ENCODE assay signal across 8 cellular contexts in the genomic region with DNA sequence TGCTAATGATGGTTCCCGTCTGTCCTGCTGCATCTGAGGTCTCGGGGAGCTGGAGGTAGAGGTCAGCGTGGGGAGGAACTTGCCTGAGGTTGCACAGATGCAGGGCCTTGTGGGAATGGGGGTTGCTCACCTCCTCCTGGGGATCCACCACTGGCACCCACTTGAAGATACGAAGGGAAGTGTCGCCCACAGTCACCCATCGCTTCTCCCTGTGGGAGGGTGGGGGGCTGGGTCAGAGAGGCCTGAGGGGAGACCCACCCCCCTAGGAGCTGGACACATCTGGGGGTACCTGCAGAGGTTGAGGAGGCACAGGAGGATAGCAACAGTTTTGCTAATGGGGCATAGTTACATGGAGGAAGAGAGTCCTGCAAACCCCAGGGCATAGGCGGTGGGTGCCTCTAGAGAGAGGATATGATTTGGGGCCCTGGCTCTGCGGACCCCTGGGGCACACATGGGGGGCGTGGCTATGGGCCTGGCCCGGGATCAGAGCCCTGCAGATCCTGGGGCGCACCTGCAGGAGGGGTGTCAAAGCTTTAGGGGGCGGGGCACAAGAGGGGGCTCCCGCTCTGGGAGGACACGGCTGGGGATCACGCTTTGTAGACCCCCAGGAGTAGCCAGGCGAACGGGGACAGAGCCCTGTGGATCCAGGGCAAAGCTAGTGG. TPM values are rescaled to one million over a fixed set of nuclear protein-coding genes. Genes with fewer than 3 reads are reported as not detected.
DNase-seq lines count a peak whose midpoint lies in the region; ATAC-seq, FAIRE-seq and TF ChIP-seq lines count a peak whose summit lies in the region.

No MANE protein-coding gene starts in this region.

- H3K4me3 Mint-ChIP-seq in astrocyte (ENCODE audit: unreplicated experiment): peak overlapping the region; percentile 88

- peaks cover 43% of the 10 kb centered on the region for H3K79me2 ChIP-seq in SK-N-SH (ENCODE audit: insufficient read depth)
- peaks cover 20% of the 10 kb centered on the region for H3K79me2 ChIP-seq in astrocyte (ENCODE audit: insufficient read depth, low read length)

- peak overlapping the region; percentile 98 for H3K4me2 ChIP-seq in SK-N-SH
- H3K4me2 ChIP-seq in astrocyte (ENCODE audit: low read length): peak overlapping the region; percentile 99

- H3K9ac ChIP-seq in SK-N-SH (peak overlapping the region; percentile 91), HUES48 (ENCODE audit: low read depth, low read length) (peak overlapping the region; percentile 63), astrocyte (ENCODE audit: low read length) (peak overlapping the region; percentile 94)

- H3K27me3 ChIP-seq in SK-N-SH (ENCODE audit: insufficient read depth): no peaks in the 10 kb centered on the region
- H3K27me3 ChIP-seq in HUES48 (ENCODE audit: control insufficient read depth, insufficient read depth, low read length): peaks cover 14% of the 10 kb centered on the region
- H3K27me3 ChIP-seq in astrocyte (ENCODE audit: insufficient read depth, low read length): no peaks in the 10 kb centered on the region
- H3K27me3 ChIP-seq in left lung: no peaks in the 10 kb centered on the region
- H3K27me3 ChIP-seq in thyroid gland: no peaks in the 10 kb centered on the region

- no peak for TF ChIP-seq RAD21 in SK-N-SH (IDR thresholded peaks at IDR 0.05; ENCODE audit: low read length)

- 27% methylated on average over 7 of the region's 17 CpGs for WGBS in SK-N-SH (ENCODE audit: low lambda C conversion rate)
- 21 to 30% methylated on average over 8 to 13 of the region's 17 CpGs for WGBS in thyroid gland, 2 donors

- peaks cover 9% of the 10 kb centered on the region for H3K36me3 Mint-ChIP-seq in astrocyte (ENCODE audit: low read depth, unreplicated experiment)

- peak overlapping the region; percentile 62 for H3K27ac Mint-ChIP-seq in astrocyte (ENCODE audit: unreplicated experiment)

- TF ChIP-seq EP300 in SK-N-SH (IDR thresholded peaks at IDR 0.05; ENCODE audit: borderline replicate concordance in 1 of 2, low read depth in 1 of 2, low read length in 1 of 2): no peak

- POLR2A ChIA-PET in SK-N-SH (lab: Yijun Ruan, JAX): interaction anchor here (0.6 to 1.1 kb wide), 5 partner anchors 9 to 115 kb away, joined by 3 to 5 read pairs (median 3); no protein-coding TSS in a partner anchor

- no peaks in the 10 kb centered on the region for H3K27me3 Mint-ChIP-seq in astrocyte (ENCODE audit: low read depth, unreplicated experiment)

- H3K27ac ChIP-seq in SK-N-SH (ENCODE audit: low read depth in 2 of 2, low read length in 1 of 2) (peak overlapping the region; percentile 71 to 77; a peak in 3 of 4 replicates), HUES48 (ENCODE audit: low read depth, low read length) (no peak overlapping the region), astrocyte (ENCODE audit: low read depth, low read length) (peak overlapping the region; percentile 62), left lung (peak overlapping the region; percentile 85 to 93), thyroid gland (peak overlapping the region; percentile 88 to 90 (median 90))

- DNase-seq in SK-N-SH (peak; percentile 63), astrocyte (ENCODE audit: low read depth) (no peak), left lung (peak; percentile 35 to 76), thyroid gland (peak; percentile 10 to 26), NCI-H524 treated with DMSO at 0.1 percent for 48 hours (lab: John Stamatoyannopoulos, UW) (no peak)

- peaks cover 31% of the 10 kb centered on the region for H3F3A ChIP-seq in SK-N-SH (replicated peaks; ENCODE audit: insufficient read depth)

- ATAC-seq in SK-N-SH treated with all-trans-retinoic acid at 6 μM for 48 hours (no peak), left lung (no peak), HG03039 (IDR thresholded peaks at IDR 0.05; ENCODE audit: unreplicated experiment) (no peak)

- 0 out of 2 replicates have a peak overlapping the region, but pooled peaks have one; percentile 65 for H2AFZ ChIP-seq in SK-N-SH (ENCODE audit: low read depth)
- peak overlapping the region; percentile 93 for H2AFZ ChIP-seq in astrocyte (ENCODE audit: low read depth, low read length)

- no peaks in the 10 kb centered on the region for H3K9me2 ChIP-seq in SK-N-SH

- H3K4me1 ChIP-seq in SK-N-SH (ENCODE audit: control insufficient read depth in 1 of 2, insufficient read depth in 2 of 2, low read depth in 1 of 2, low read length in 1 of 2): peaks cover 12 to 29% of the 10 kb centered on the region in 2 experiments; a peak in 3 of 4 replicates
- peaks cover 8% of the 10 kb centered on the region for H3K4me1 ChIP-seq in HUES48 (ENCODE audit: control insufficient read depth, insufficient read depth, low read length)
- peaks cover 33% of the 10 kb centered on the region for H3K4me1 ChIP-seq in astrocyte (ENCODE audit: insufficient read depth, low read length)
- H3K4me1 ChIP-seq in left lung: peaks cover 22 to 48% of the 10 kb centered on the region in 2 donors
- H3K4me1 ChIP-seq in thyroid gland: peaks cover 17 to 47% of the 10 kb centered on the region in 2 donors

- H3K36me3 ChIP-seq in SK-N-SH (replicated peaks in 1 of 2; ENCODE audit: control insufficient read depth in 1 of 2, insufficient read depth in 2 of 2, low read length in 1 of 2): peaks cover 12 to 34% of the 10 kb centered on the region in 2 experiments
- peaks cover 6% of the 10 kb centered on the region; the same call in 1 of the 2 replicates for H3K36me3 ChIP-seq in HUES48 (ENCODE audit: control insufficient read depth, insufficient read depth, low read length)
- H3K36me3 ChIP-seq in astrocyte (ENCODE audit: insufficient read depth, low read length): peaks cover 5% of the 10 kb centered on the region
- peaks cover 0 to 34% of the 10 kb centered on the region in 2 donors for H3K36me3 ChIP-seq in left lung
- H3K36me3 ChIP-seq in thyroid gland: no peaks in the 10 kb centered on the region

- H3K4me1 Mint-ChIP-seq in astrocyte (ENCODE audit: low read depth, unreplicated experiment): peaks cover 18% of the 10 kb centered on the region

- CTCF ChIA-PET in SK-N-SH (lab: Yijun Ruan, JAX): interaction anchor here (1.0 to 3.9 kb wide), 4 partner anchors 9 to 49 kb away, joined by 3 to 14 read pairs (median 8); no protein-coding TSS in a partner anchor

- no peak for TF ChIP-seq CTCF in SK-N-SH (IDR thresholded peaks at IDR 0.05)
- no peak for TF ChIP-seq CTCF in astrocyte (IDR thresholded peaks at IDR 0.05; ENCODE audit: insufficient read depth, low read depth, low read length)
- TF ChIP-seq CTCF in left lung (IDR thresholded peaks at IDR 0.05): no peak
- no peak for TF ChIP-seq CTCF in thyroid gland (IDR thresholded peaks at IDR 0.05)

- FAIRE-seq in astrocyte (lab: Jason Lieb, UNC): no peak

- H3K4me3 ChIP-seq in SK-N-SH (ENCODE audit: low read depth in 2 of 2, low read length in 1 of 2) (peak overlapping the region; percentile 75 to 88), HUES48 (ENCODE audit: low read depth, low read length) (peak overlapping the region; percentile 90), astrocyte (ENCODE audit: insufficient read depth, low read depth, low read length) (peak overlapping the region; percentile 98), left lung (peak overlapping the region; percentile 71 to 76), thyroid gland (replicated peaks in 1 of 3) (peak overlapping the region; percentile 51 to 70 (median 62))

- no peaks in the 10 kb centered on the region for H4K20me1 ChIP-seq in SK-N-SH (ENCODE audit: insufficient read depth)
- H4K20me1 ChIP-seq in astrocyte (ENCODE audit: insufficient read depth, low read length): peaks cover 6% of the 10 kb centered on the region

- H3K9me3 ChIP-seq in SK-N-SH: no peaks in the 10 kb centered on the region
- H3K9me3 ChIP-seq in HUES48 (ENCODE audit: control insufficient read depth, insufficient read depth, low read length): no peaks in the 10 kb centered on the region
- no peaks in the 10 kb centered on the region for H3K9me3 ChIP-seq in astrocyte (ENCODE audit: insufficient read depth, low read depth, low read length)
- no peaks in the 10 kb centered on the region for H3K9me3 ChIP-seq in left lung
- H3K9me3 ChIP-seq in thyroid gland: no peaks in the 10 kb centered on the region

- TF ChIP-seq POLR2A in thyroid gland (IDR thresholded peaks at IDR 0.05): no peak

- H3K9me3 Mint-ChIP-seq in astrocyte (ENCODE audit: unreplicated experiment): no peaks in the 10 kb centered on the region

- intact Hi-C loops in left lung (cut with DNase I) (no loop called here), thyroid gland (cut with DNase I) (no loop called here)

TF ChIP-seq in SK-N-SH, 30 proteins besides CTCF, POLR2A, EP300 and RAD21 (continues in another document):
- TF ChIP-seq MEF2A (IDR thresholded peaks at IDR 0.05; ENCODE audit: borderline replicate concordance, low read depth): no peak
- no peak for TF ChIP-seq YY1 (IDR thresholded peaks at IDR 0.05; ENCODE audit: low read depth)

RNA-seq across cellular contexts. Expression of gene BCL7C, which starts 0.7 kb away (rescaled TPM):
- polyA plus RNA-seq in SK-N-SH (2012; rRNA removed): 48.5 and 56.3 TPM in 2 replicates
- 43.4 and 50.2 TPM in 2 replicates for polyA plus RNA-seq in SK-N-SH (2012; cell fraction: cytosol; rRNA removed)
- polyA plus RNA-seq in SK-N-SH (2012; cell fraction: nucleus; rRNA removed): 18.9 and 20.3 TPM in 2 replicates
- total RNA-seq in astrocyte (37.7 and 40.7 TPM in 2 replicates), left lung (10 to 100 TPM; 25.8 to 29.3 TPM), thyroid gland (10 to 100 TPM; 43.6 to 67.6 (median 47.9) TPM)

RNA-seq across cellular contexts. Expression of gene CTF1, which starts 3.2 kb away (rescaled TPM):
- polyA plus RNA-seq in SK-N-SH (2012; rRNA removed): 35.9 and 45.7 TPM in 2 replicates
- 25.7 and 32.1 TPM in 2 replicates for polyA plus RNA-seq in SK-N-SH (2012; cell fraction: cytosol; rRNA removed)
- 25.1 and 26.3 TPM in 2 replicates for polyA plus RNA-seq in SK-N-SH (2012; cell fraction: nucleus; rRNA removed)
- total RNA-seq in astrocyte (5.2 and 5.9 TPM in 2 replicates), left lung (1 to 10 TPM; 4.5 to 7.9 TPM), thyroid gland (1 to 10 TPM; 2.6 to 7.5 (median 5.6) TPM)

RNA-seq across cellular contexts. Expression of gene FBXL19, which starts 30.2 kb away (rescaled TPM):
- 18.3 and 20.6 TPM in 2 replicates for polyA plus RNA-seq in SK-N-SH (2012; rRNA removed)
- polyA plus RNA-seq in SK-N-SH (2012; cell fraction: cytosol; rRNA removed): 8.6 and 15.1 TPM in 2 replicates
- polyA plus RNA-seq in SK-N-SH (2012; cell fraction: nucleus; rRNA removed): 31.4 and 33.9 TPM in 2 replicates
- total RNA-seq in astrocyte (42.3 and 42.5 TPM in 2 replicates), left lung (10 to 100 TPM; 11.2 to 18.7 TPM), thyroid gland (10 to 100 TPM; 11.7 to 24.0 (median 14.4) TPM)

RNA-seq across cellular contexts. Expression of gene ORAI3, which starts 55.7 kb away (rescaled TPM):
- 29.0 and 31.8 TPM in 2 replicates for polyA plus RNA-seq in SK-N-SH (2012; rRNA removed)
- 23.3 and 28.4 TPM in 2 replicates for polyA plus RNA-seq in SK-N-SH (2012; cell fraction: cytosol; rRNA removed)
- 32.0 and 34.8 TPM in 2 replicates for polyA plus RNA-seq in SK-N-SH (2012; cell fraction: nucleus; rRNA removed)
- 21.1 and 22.6 TPM in 2 replicates for total RNA-seq in astrocyte
- total RNA-seq in left lung: 10 to 100 TPM; 20.7 to 23.2 TPM
- 10 to 100 TPM; 32.9 to 49.5 (median 40.2) TPM for total RNA-seq in thyroid gland

Comparison
In these comparisons a context has a peak if more than half of its experiments do, and no peak if none do; other contexts are left out.
1. DNase-seq: peak in SK-N-SH (single experiment), left lung (2 of 2) and thyroid gland (2 of 2); none in astrocyte (single experiment) and NCI-H524 treated with DMSO at 0.1 percent for 48 hours (single experiment).
2. Peak in every context shown above with its lines, with median percentiles within 50 percentile points of each other: H3K4me3 ChIP-seq and H3K9ac ChIP-seq.